ENCODE assay signal across 1 cellular context in the genomic region with DNA sequence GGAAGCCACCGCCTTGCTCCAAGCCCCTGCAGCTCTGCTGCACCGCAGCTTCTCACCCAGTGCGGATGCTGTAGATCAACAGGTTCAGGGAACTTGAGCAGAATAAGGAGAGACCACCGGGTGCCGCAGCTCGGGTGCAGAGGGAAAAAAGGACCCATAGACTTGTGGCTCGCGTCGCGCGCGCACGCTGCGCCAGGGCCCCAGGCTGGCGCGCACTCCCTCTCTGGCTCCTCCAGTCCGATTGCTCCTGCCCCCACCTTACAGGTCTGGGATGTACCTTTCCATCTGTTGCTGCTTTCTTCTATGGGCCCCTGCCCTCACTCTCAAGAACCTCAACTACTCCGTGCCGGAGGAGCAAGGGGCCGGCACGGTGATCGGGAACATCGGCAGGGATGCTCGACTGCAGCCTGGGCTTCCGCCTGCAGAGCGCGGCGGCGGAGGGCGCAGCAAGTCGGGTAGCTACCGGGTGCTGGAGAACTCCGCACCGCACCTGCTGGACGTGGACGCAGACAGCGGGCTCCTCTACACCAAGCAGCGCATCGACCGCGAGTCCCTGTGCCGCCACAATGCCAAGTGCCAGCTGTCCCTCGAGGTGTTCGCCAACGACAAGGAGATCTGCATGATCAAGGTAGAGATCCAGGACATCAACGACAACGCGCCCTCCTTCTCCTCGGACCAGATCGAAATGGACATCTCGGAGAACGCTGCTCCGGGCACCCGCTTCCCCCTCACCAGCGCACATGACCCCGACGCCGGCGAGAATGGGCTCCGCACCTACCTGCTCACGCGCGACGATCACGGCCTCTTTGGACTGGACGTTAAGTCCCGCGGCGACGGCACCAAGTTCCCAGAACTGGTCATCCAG.
TF ChIP-seq lines count a peak whose summit lies in the region.

No MANE protein-coding gene starts in this region.

TF ChIP-seq in HepG2, 621 proteins besides CTCF, POLR2A, EP300 and RAD21:
- TF ChIP-seq, protein P1, sequence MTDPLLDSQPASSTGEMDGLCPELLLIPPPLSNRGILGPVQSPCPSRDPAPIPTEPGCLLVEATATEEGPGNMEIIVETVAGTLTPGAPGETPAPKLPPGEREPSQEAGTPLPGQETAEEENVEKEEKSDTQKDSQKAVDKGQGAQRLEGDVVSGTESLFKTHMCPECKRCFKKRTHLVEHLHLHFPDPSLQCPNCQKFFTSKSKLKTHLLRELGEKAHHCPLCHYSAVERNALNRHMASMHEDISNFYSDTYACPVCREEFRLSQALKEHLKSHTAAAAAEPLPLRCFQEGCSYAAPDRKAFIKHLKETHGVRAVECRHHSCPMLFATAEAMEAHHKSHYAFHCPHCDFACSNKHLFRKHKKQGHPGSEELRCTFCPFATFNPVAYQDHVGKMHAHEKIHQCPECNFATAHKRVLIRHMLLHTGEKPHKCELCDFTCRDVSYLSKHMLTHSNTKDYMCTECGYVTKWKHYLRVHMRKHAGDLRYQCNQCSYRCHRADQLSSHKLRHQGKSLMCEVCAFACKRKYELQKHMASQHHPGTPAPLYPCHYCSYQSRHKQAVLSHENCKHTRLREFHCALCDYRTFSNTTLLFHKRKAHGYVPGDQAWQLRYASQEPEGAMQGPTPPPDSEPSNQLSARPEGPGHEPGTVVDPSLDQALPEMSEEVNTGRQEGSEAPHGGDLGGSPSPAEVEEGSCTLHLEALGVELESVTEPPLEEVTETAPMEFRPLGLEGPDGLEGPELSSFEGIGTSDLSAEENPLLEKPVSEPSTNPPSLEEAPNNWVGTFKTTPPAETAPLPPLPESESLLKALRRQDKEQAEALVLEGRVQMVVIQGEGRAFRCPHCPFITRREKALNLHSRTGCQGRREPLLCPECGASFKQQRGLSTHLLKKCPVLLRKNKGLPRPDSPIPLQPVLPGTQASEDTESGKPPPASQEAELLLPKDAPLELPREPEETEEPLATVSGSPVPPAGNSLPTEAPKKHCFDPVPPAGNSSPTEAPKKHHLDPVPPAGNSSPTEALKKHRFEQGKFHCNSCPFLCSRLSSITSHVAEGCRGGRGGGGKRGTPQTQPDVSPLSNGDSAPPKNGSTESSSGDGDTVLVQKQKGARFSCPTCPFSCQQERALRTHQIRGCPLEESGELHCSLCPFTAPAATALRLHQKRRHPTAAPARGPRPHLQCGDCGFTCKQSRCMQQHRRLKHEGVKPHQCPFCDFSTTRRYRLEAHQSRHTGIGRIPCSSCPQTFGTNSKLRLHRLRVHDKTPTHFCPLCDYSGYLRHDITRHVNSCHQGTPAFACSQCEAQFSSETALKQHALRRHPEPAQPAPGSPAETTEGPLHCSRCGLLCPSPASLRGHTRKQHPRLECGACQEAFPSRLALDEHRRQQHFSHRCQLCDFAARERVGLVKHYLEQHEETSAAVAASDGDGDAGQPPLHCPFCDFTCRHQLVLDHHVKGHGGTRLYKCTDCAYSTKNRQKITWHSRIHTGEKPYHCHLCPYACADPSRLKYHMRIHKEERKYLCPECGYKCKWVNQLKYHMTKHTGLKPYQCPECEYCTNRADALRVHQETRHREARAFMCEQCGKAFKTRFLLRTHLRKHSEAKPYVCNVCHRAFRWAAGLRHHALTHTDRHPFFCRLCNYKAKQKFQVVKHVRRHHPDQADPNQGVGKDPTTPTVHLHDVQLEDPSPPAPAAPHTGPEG (CRISPR knock-in tag; IDR thresholded peaks at IDR 0.05) = no peak
- TF ChIP-seq KAT2B (IDR thresholded peaks at IDR 0.05; ENCODE audit: borderline replicate concordance, low read depth, low read length) = no peak
- no peak for TF ChIP-seq REPIN1 (CRISPR knock-in tag; IDR thresholded peaks at IDR 0.05; ENCODE audit: borderline replicate concordance, low read depth)
- TF ChIP-seq ZIK1 (CRISPR knock-in tag; IDR thresholded peaks at IDR 0.05; ENCODE audit: borderline replicate concordance, low read depth) = no peak
- TF ChIP-seq U2AF2 (IDR thresholded peaks at IDR 0.05; ENCODE audit: low read depth, low read length) = no peak
- TF ChIP-seq TOPORS (CRISPR knock-in tag; IDR thresholded peaks at IDR 0.05) = no peak
- TF ChIP-seq FLYWCH1 (CRISPR knock-in tag; IDR thresholded peaks at IDR 0.05) = no peak
- TF ChIP-seq ETV5 (CRISPR knock-in tag; IDR thresholded peaks at IDR 0.05; ENCODE audit: borderline replicate concordance) = no peak
